8 cellular contexts compared by ENCODE assay signal in genomic region chr20:45011108-45011526, GRCh38. TPM values are rescaled to one million over a fixed set of nuclear protein-coding genes. Genes with fewer than 3 reads are reported as not detected.
DNase-seq lines count a peak whose midpoint lies in the region; ATAC-seq and TF ChIP-seq lines count a peak whose summit lies in the region.

No MANE protein-coding gene starts in this region.

- 8% methylated on average over 2 of the region's 2 CpGs for WGBS in right lobe of liver (ENCODE audit: insufficient coverage, low coverage, low lambda C conversion rate, missing lambda C conversion rate)

- ATAC-seq in right lobe of liver (peak; percentile 77 to 83 (median 82)), HG02571 (IDR thresholded peaks at IDR 0.05; ENCODE audit: unreplicated experiment) (no peak)

- H3K4me1 ChIP-seq in colonic mucosa (no peaks in the 10 kb centered on the region), right lobe of liver (peaks cover 0 to 5% (median 0%) of the 10 kb centered on the region in 4 donors)

- TF ChIP-seq CTCF in VCaP (conservative IDR thresholded peaks at IDR 0.05) (peak; percentile 89), colonic mucosa (IDR thresholded peaks at IDR 0.05) (peak; percentile 62), right lobe of liver (IDR thresholded peaks at IDR 0.05) (peak; percentile 64 to 84 (median 79))

- no peak overlapping the region for H3K9ac ChIP-seq in colonic mucosa (ENCODE audit: low read depth in 2 of 2, low read length in 2 of 2)

- no peak overlapping the region for H3K27ac ChIP-seq in VCaP
- no peak overlapping the region for H3K27ac ChIP-seq in colonic mucosa
- H3K27ac ChIP-seq in right lobe of liver = no peak overlapping the region

- H3K4me3 ChIP-seq in colonic mucosa = no peak overlapping the region
- no peak overlapping the region for H3K4me3 ChIP-seq in right lobe of liver

- intact Hi-C loops in colonic mucosa (cut with DNase I) (no loop called here), right lobe of liver (cut with DNase I) (no loop called here)

- H3K9me3 ChIP-seq in colonic mucosa = no peaks in the 10 kb centered on the region
- H3K9me3 ChIP-seq in right lobe of liver = no peaks in the 10 kb centered on the region

- H3K36me3 ChIP-seq in colonic mucosa (peaks cover 6% of the 10 kb centered on the region), right lobe of liver (peaks cover 0 to 19% (median 0%) of the 10 kb centered on the region in 4 donors)

- TF ChIP-seq POLR2A in right lobe of liver (IDR thresholded peaks at IDR 0.05) = no peak

- H3K27me3 ChIP-seq in colonic mucosa = no peaks in the 10 kb centered on the region
- no peaks in the 10 kb centered on the region for H3K27me3 ChIP-seq in right lobe of liver

- DNase-seq in activated CD8-positive, alpha-beta memory T cell treated with anti-CD3 and anti-CD28 coated beads for 1 hour (ENCODE audit: extremely low read depth in 1 of 2, low read depth in 1 of 2) = peak; percentile 11 to 26
- DNase-seq in activated CD8-positive, alpha-beta memory T cell treated with anti-CD3 and anti-CD28 coated beads, Interleukin-2, amount 50 U/mL, for 48 hours = no peak
- DNase-seq in NCI-H2029 (lab: John Stamatoyannopoulos, UW) (peak; percentile 56), colonic mucosa (peak; percentile 62), right lobe of liver (peak in 1 of 3 donors; percentile 23)
- peak; percentile 7 to 27 for DNase-seq in stimulated activated CD8-positive, alpha-beta memory T cell treated with anti-CD3 and anti-CD28 coated beads, Interleukin-2, amount 100 ng/mL, for 1 hour (ENCODE audit: low read depth in 2 of 2)

RNA-seq across cellular contexts. Expression of gene STK4, which starts 44.8 kb away (rescaled TPM):
- total RNA-seq in colonic mucosa (10 to 100 TPM; 28.9 to 29.9 TPM), right lobe of liver (10 to 100 TPM in 5 of 6 experiments, 1 to 10 TPM in 1; 9.7 to 17.5 (median 13.4) TPM)

RNA-seq across cellular contexts. Expression of gene TOMM34, which starts 50.9 kb away (rescaled TPM):
- total RNA-seq in colonic mucosa (10 to 100 TPM; 16.5 to 29.9 TPM), right lobe of liver (10 to 100 TPM in 3 of 6 experiments, 1 to 10 TPM in 3; 6.7 to 17.7 (median 10.0) TPM)
